Comparison of ENCODE assay signal across 8 cellular contexts in the genomic region with DNA sequence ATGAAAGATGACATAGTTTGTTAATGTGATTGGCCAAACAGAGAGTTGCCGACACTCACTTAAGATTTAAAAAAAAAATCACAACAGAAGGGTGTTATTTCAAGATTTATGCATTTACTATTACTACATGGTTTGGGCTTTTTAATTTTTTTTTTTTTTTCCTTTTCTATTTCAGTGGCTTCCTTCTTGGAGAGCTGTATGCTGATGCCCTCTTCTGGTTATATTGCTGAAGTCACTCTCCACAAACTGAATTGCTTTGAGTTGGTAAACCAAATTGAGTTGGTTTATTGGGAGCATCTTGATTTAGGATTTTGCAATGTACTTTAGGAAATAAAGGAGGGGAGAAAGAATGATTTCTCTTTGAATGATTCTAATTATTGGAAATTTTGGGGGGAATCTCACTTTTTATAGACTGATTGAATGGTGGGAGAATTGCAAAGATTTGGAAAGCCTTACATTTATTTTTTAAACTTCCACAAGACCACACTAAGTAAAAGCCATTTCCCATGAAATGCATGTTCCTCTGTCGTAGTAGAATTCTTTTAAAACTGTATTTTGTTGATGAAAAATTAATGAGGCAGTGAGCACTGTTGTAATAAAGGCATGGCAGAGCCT.
DNase-seq lines count a peak whose midpoint lies in the region; ATAC-seq and TF ChIP-seq lines count a peak whose summit lies in the region.

No MANE protein-coding gene starts in this region.

- H3K36me3 Mint-ChIP-seq in activated CD4-positive, alpha-beta T cell treated with anti-CD3 and anti-CD28 coated beads for 36 hours (ENCODE audit: low read depth), result no peaks in the 10 kb centered on the region
- no peaks in the 10 kb centered on the region for H3K36me3 Mint-ChIP-seq in activated CD4-positive, alpha-beta T cell treated with anti-CD3 and anti-CD28 coated beads, Interleukin-2, amount 10 ng/mL, durations not matched to agents 7 days and 5 days (ENCODE audit: low read depth)
- H3K36me3 Mint-ChIP-seq in activated T-helper 2 cell treated with anti-CD3 and anti-CD28 coated beads, Interferon-gamma antibody, Interleukin-2, Interleukin-4, amounts not matched to agents 10 μg/mL and 5 μg/mL and 100 μg/mL, durations not matched to agents 14 hours and 24 hours and 36 hours (ENCODE audit: low read depth), result no peaks in the 10 kb centered on the region

- no peaks in the 10 kb centered on the region for H3K27me3 Mint-ChIP-seq in activated CD4-positive, alpha-beta T cell treated with anti-CD3 and anti-CD28 coated beads for 36 hours
- no peaks in the 10 kb centered on the region for H3K27me3 Mint-ChIP-seq in activated CD4-positive, alpha-beta T cell treated with anti-CD3 and anti-CD28 coated beads, Interleukin-2, amount 10 ng/mL, durations not matched to agents 7 days and 5 days
- no peaks in the 10 kb centered on the region for H3K27me3 Mint-ChIP-seq in activated T-helper 2 cell treated with anti-CD3 and anti-CD28 coated beads, Interferon-gamma antibody, Interleukin-2, Interleukin-4, amounts not matched to agents 10 μg/mL and 5 μg/mL and 100 μg/mL, durations not matched to agents 14 hours and 24 hours and 36 hours (ENCODE audit: low read depth)

- no peaks in the 10 kb centered on the region for H3K4me1 ChIP-seq in adrenal gland (replicated peaks in 1 of 2)

- H3K27me3 ChIP-seq in AG04450 (ENCODE audit: control insufficient read depth, insufficient read depth, low read length) (no peaks in the 10 kb centered on the region), adrenal gland (no peaks in the 10 kb centered on the region)

- no peaks in the 10 kb centered on the region for H3K9me3 ChIP-seq in AG04450 (ENCODE audit: control insufficient read depth, insufficient read depth, low read length)
- no peaks in the 10 kb centered on the region for H3K9me3 ChIP-seq in adrenal gland (replicated peaks in 1 of 3)

- no peak overlapping the region for H3K4me3 Mint-ChIP-seq in activated CD4-positive, alpha-beta T cell treated with anti-CD3 and anti-CD28 coated beads for 36 hours
- H3K4me3 Mint-ChIP-seq in activated CD4-positive, alpha-beta T cell treated with anti-CD3 and anti-CD28 coated beads, Interleukin-2, amount 10 ng/mL, durations not matched to agents 7 days and 5 days, result no peak overlapping the region
- no peak overlapping the region for H3K4me3 Mint-ChIP-seq in activated T-helper 2 cell treated with anti-CD3 and anti-CD28 coated beads, Interferon-gamma antibody, Interleukin-2, Interleukin-4, amounts not matched to agents 10 μg/mL and 5 μg/mL and 100 μg/mL, durations not matched to agents 14 hours and 24 hours and 36 hours (ENCODE audit: low read depth)

- CTCF ChIA-PET in AG04450 (lab: Charles Lee), result interaction anchor here (0.6 to 5.1 kb wide), 15 partner anchors 11 to 1108 kb away, joined by 3 to 75 read pairs (median 4); no protein-coding TSS in a partner anchor
- CTCF ChIA-PET in activated CD4-positive, alpha-beta T cell treated with anti-CD3 and anti-CD28 coated beads for 36 hours (lab: Charles Lee), result no interaction called here
- CTCF ChIA-PET in activated CD4-positive, alpha-beta T cell treated with anti-CD3 and anti-CD28 coated beads, Interleukin-2, amount 10 ng/mL, durations not matched to agents 7 days and 5 days (lab: Charles Lee), result no interaction called here

- ATAC-seq in activated CD4-positive, alpha-beta T cell treated with anti-CD3 and anti-CD28 coated beads for 36 hours, result no peak

- no peak for TF ChIP-seq POLR2A in adrenal gland (IDR thresholded peaks at IDR 0.05)

- 14 to 27% (median 21%) methylated on average over 2 of the region's 2 CpGs for WGBS in adrenal gland, 4 donors

- H3K36me3 ChIP-seq in adrenal gland (replicated peaks in 1 of 2), result no peaks in the 10 kb centered on the region

- intact Hi-C loops in adrenal gland (cut with DNase I), result loop anchor here in 1 of 2 donors (10.0 kb wide), 1 partner anchor 225 kb away; no protein-coding TSS in a partner anchor
- intact Hi-C loops in activated CD4-positive, alpha-beta T cell treated with anti-CD3 and anti-CD28 coated beads for 36 hours (cut with DNase I, micrococcal nuclease), result loop anchor here (2.0 to 5.0 kb wide), 3 partner anchors 227 to 359 kb away; no protein-coding TSS in a partner anchor
- intact Hi-C loops in activated T-helper 2 cell treated with anti-CD3 and anti-CD28 coated beads, Interferon-gamma antibody, Interleukin-2, Interleukin-4, amounts not matched to agents 10 μg/mL and 5 μg/mL and 100 μg/mL, durations not matched to agents 14 hours and 24 hours and 36 hours (cut with micrococcal nuclease), result loop anchor here (5.0 to 10.0 kb wide), 2 partner anchors 228 to 355 kb away; no protein-coding TSS in a partner anchor

- H3K4me3 ChIP-seq in AG04450 (ENCODE audit: low read depth, low read length) (no peak overlapping the region), adrenal gland (no peak overlapping the region)

- no peak overlapping the region for H3K27ac Mint-ChIP-seq in activated CD4-positive, alpha-beta T cell treated with anti-CD3 and anti-CD28 coated beads for 36 hours
- H3K27ac Mint-ChIP-seq in activated CD4-positive, alpha-beta T cell treated with anti-CD3 and anti-CD28 coated beads, Interleukin-2, amount 10 ng/mL, durations not matched to agents 7 days and 5 days, result no peak overlapping the region
- no peak overlapping the region for H3K27ac Mint-ChIP-seq in activated T-helper 2 cell treated with anti-CD3 and anti-CD28 coated beads, Interferon-gamma antibody, Interleukin-2, Interleukin-4, amounts not matched to agents 10 μg/mL and 5 μg/mL and 100 μg/mL, durations not matched to agents 14 hours and 24 hours and 36 hours

- POLR2A ChIA-PET in AG04450 (lab: Yijun Ruan, JAX), result no interaction called here
- POLR2A ChIA-PET in activated CD4-positive, alpha-beta T cell treated with anti-CD3 and anti-CD28 coated beads for 36 hours (lab: Charles Lee), result interaction anchor here (0.7 kb wide), 1 partner anchor 89 kb away, joined by 3 read pairs; no protein-coding TSS in a partner anchor
- POLR2A ChIA-PET in activated CD4-positive, alpha-beta T cell treated with anti-CD3 and anti-CD28 coated beads, Interleukin-2, amount 10 ng/mL, durations not matched to agents 7 days and 5 days (lab: Charles Lee), result no interaction called here

- H3K9me3 Mint-ChIP-seq in activated CD4-positive, alpha-beta T cell treated with anti-CD3 and anti-CD28 coated beads for 36 hours (ENCODE audit: low read depth), result no peaks in the 10 kb centered on the region
- no peaks in the 10 kb centered on the region for H3K9me3 Mint-ChIP-seq in activated CD4-positive, alpha-beta T cell treated with anti-CD3 and anti-CD28 coated beads, Interleukin-2, amount 10 ng/mL, durations not matched to agents 7 days and 5 days
- H3K9me3 Mint-ChIP-seq in activated T-helper 2 cell treated with anti-CD3 and anti-CD28 coated beads, Interferon-gamma antibody, Interleukin-2, Interleukin-4, amounts not matched to agents 10 μg/mL and 5 μg/mL and 100 μg/mL, durations not matched to agents 14 hours and 24 hours and 36 hours, result no peaks in the 10 kb centered on the region

- H3K4me1 Mint-ChIP-seq in activated CD4-positive, alpha-beta T cell treated with anti-CD3 and anti-CD28 coated beads for 36 hours, result no peaks in the 10 kb centered on the region
- no peaks in the 10 kb centered on the region for H3K4me1 Mint-ChIP-seq in activated CD4-positive, alpha-beta T cell treated with anti-CD3 and anti-CD28 coated beads, Interleukin-2, amount 10 ng/mL, durations not matched to agents 7 days and 5 days
- no peaks in the 10 kb centered on the region for H3K4me1 Mint-ChIP-seq in activated T-helper 2 cell treated with anti-CD3 and anti-CD28 coated beads, Interferon-gamma antibody, Interleukin-2, Interleukin-4, amounts not matched to agents 10 μg/mL and 5 μg/mL and 100 μg/mL, durations not matched to agents 14 hours and 24 hours and 36 hours (ENCODE audit: low read depth)

- TF ChIP-seq CTCF in AG04450 (IDR thresholded peaks at IDR 0.05; ENCODE audit: low read depth, low read length), result peak; percentile 62
- peak in 4 of 6 experiments; percentile 28 to 56 (median 54) for TF ChIP-seq CTCF in adrenal gland (IDR thresholded peaks at IDR 0.05)

- H3K27ac ChIP-seq in AG04450 (ENCODE audit: low read depth, low read length) (no peak overlapping the region), adrenal gland (no peak overlapping the region)

- DNase-seq in AG04450 (ENCODE audit: low read depth, low spot score), result peak; percentile 11
- peak; percentile 73 for DNase-seq in HCEC 1CT
- no peak for DNase-seq in adrenal gland
- peak; percentile 35 for DNase-seq in kidney glomerular epithelial cell (lab: John Stamatoyannopoulos, UW)
- DNase-seq in activated CD4-positive, alpha-beta T cell treated with anti-CD3 and anti-CD28 coated beads for 36 hours, result no peak
- no peak for DNase-seq in activated CD4-positive, alpha-beta T cell treated with anti-CD3 and anti-CD28 coated beads, Interleukin-2, amount 10 ng/mL, durations not matched to agents 7 days and 5 days
- DNase-seq in C1 segment of cervical spinal cord (lab: John Stamatoyannopoulos, UW), result no peak
- no peak for DNase-seq in activated T-helper 2 cell treated with anti-CD3 and anti-CD28 coated beads, Interferon-gamma antibody, Interleukin-2, Interleukin-4, amounts not matched to agents 10 μg/mL and 5 μg/mL and 100 μg/mL, durations not matched to agents 14 hours and 24 hours and 36 hours (ENCODE audit: low spot score)

Comparison
In these comparisons a context has a peak if more than half of its experiments do, and no peak if none do; other contexts are left out.
1. DNase-seq: peak in AG04450 (single experiment), HCEC 1CT (single experiment) and kidney glomerular epithelial cell (single experiment); none in adrenal gland (0 of 7), activated CD4-positive, alpha-beta T cell treated with anti-CD3 and anti-CD28 coated beads for 36 hours (single experiment), activated CD4-positive, alpha-beta T cell treated with anti-CD3 and anti-CD28 coated beads, Interleukin-2, amount 10 ng/mL, durations not matched to agents 7 days and 5 days (single experiment), C1 segment of cervical spinal cord (0 of 14) and activated T-helper 2 cell treated with anti-CD3 and anti-CD28 coated beads, Interferon-gamma antibody, Interleukin-2, Interleukin-4, amounts not matched to agents 10 μg/mL and 5 μg/mL and 100 μg/mL, durations not matched to agents 14 hours and 24 hours and 36 hours (single experiment).